8 cellular contexts compared by ENCODE assay signal in the genomic region with DNA sequence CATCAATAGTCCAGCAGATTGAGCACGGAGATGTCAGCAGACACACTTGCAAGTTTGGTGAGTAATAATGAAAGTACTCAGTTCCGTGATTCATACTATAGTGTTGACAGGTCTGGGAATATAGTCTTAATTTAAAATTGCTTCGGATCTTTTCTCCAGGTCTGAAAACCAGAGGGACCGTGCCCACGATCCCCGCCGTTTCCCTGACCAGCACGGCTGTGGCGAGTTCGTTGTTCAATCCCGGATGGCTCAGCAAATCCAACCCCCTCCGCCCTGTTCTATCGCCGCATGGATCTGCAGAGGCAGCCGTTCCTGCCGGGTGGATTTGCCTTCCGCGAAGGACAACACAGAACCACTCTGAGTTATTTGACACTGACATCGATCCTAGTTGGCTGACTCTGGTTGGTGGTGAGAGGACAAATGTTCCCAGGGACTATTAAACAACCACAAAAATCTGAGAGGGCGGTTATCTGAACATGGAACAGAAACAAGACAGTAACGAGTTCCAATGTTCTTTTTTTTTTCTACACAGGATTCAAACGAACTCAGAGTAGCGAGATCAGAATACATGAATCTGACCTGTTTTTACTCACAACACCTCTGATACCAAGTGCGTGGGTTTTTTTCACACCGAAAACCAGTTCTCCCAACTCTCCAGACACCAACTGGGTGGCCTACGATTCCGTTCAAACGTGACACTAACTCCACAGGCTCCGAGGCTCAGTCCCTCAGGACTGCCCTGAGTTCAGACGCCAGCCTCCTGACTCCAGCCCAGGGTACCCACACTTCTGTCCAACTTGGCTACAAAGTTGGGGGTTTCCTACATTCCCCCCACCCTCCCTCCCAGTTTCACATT. TPM values are rescaled to one million over a fixed set of nuclear protein-coding genes. Genes with fewer than 3 reads are reported as not detected.
DNase-seq lines count a peak whose midpoint lies in the region; ATAC-seq, FAIRE-seq and TF ChIP-seq lines count a peak whose summit lies in the region.

No MANE protein-coding gene starts in this region.

- no peaks in the 10 kb centered on the region for H3K36me3 ChIP-seq in CD4-positive, CD25-positive, alpha-beta regulatory T cell (ENCODE audit: control insufficient read depth, insufficient read depth, low read length)
- no peaks in the 10 kb centered on the region for H3K36me3 ChIP-seq in SK-N-SH (replicated peaks in 1 of 2; ENCODE audit: control insufficient read depth in 1 of 2, insufficient read depth in 2 of 2, low read length in 1 of 2)

- no peak for TF ChIP-seq RAD21 in SK-N-SH (IDR thresholded peaks at IDR 0.05; ENCODE audit: low read length)

- CTCF ChIA-PET in SK-N-SH (lab: Yijun Ruan, JAX): no interaction called here

- no peak overlapping the region for H3K27ac ChIP-seq in CD4-positive, CD25-positive, alpha-beta regulatory T cell (ENCODE audit: insufficient read depth, low read length, poor library complexity, severe bottlenecking)
- H3K27ac ChIP-seq in SK-N-SH (ENCODE audit: low read depth in 2 of 2, low read length in 1 of 2): peak overlapping the region in 1 of 2 experiments; percentile 67; a peak in 2 of 4 replicates

- 33% methylated on average over 30 of the region's 30 CpGs for WGBS in SK-N-SH (ENCODE audit: low lambda C conversion rate)

- H3K79me2 ChIP-seq in SK-N-SH (ENCODE audit: insufficient read depth): no peaks in the 10 kb centered on the region

- H3K4me3 Mint-ChIP-seq in CD4-positive, CD25-positive, alpha-beta regulatory T cell: peak overlapping the region; percentile 83 to 91 (median 86)

- peak overlapping the region; percentile 7; the same call in 1 of the 2 replicates for H3K9ac ChIP-seq in SK-N-SH

- peak overlapping the region; percentile 87 for H3K4me3 ChIP-seq in CD4-positive, CD25-positive, alpha-beta regulatory T cell (ENCODE audit: low read depth, low read length)
- H3K4me3 ChIP-seq in SK-N-SH (ENCODE audit: low read depth in 2 of 2, low read length in 1 of 2) (peak overlapping the region; percentile 42 to 54), skeletal muscle cell (ENCODE audit: low read depth, low read length) (peak overlapping the region; percentile 40)

- peak in 1 of 3 donors; percentile 78 for DNase-seq in CD4-positive, CD25-positive, alpha-beta regulatory T cell
- peak; percentile 68 for DNase-seq in GM19239 (ENCODE audit: insufficient read length, low spot score)
- DNase-seq in SK-N-SH: peak; percentile 45
- DNase-seq in skeletal muscle cell (ENCODE audit: low read depth): peak; percentile 90
- no peak for DNase-seq in midbrain (lab: John Stamatoyannopoulos, UW)
- no peak for DNase-seq in NCI-H510A (lab: John Stamatoyannopoulos, UW)

- H3K9me2 ChIP-seq in SK-N-SH: no peaks in the 10 kb centered on the region

- peak in 1 of 2 experiments; percentile 56; a peak in 1 of 4 replicates for TF ChIP-seq EP300 in SK-N-SH (IDR thresholded peaks at IDR 0.05; ENCODE audit: borderline replicate concordance in 1 of 2, low read depth in 1 of 2, low read length in 1 of 2)

- peak; percentile 42 for FAIRE-seq in GM19239 (lab: Jason Lieb, UNC)

- H3K27me3 ChIP-seq in CD4-positive, CD25-positive, alpha-beta regulatory T cell (ENCODE audit: control insufficient read depth, insufficient read depth, low read length): no peaks in the 10 kb centered on the region
- no peaks in the 10 kb centered on the region; the same call in 1 of the 2 replicates for H3K27me3 ChIP-seq in SK-N-SH (ENCODE audit: insufficient read depth)

- H3K4me1 ChIP-seq in CD4-positive, CD25-positive, alpha-beta regulatory T cell (ENCODE audit: control insufficient read depth, insufficient read depth, low read length, poor library complexity, severe bottlenecking): peaks cover 53% of the 10 kb centered on the region
- H3K4me1 ChIP-seq in SK-N-SH (ENCODE audit: control insufficient read depth in 1 of 2, insufficient read depth in 2 of 2, low read depth in 1 of 2, low read length in 1 of 2): peaks cover 0 to 3% of the 10 kb centered on the region in 2 experiments; a peak in 2 of 4 replicates

- POLR2A ChIA-PET in SK-N-SH (lab: Yijun Ruan, JAX): no interaction called here

- H4K20me1 ChIP-seq in SK-N-SH (ENCODE audit: insufficient read depth): no peaks in the 10 kb centered on the region

- peak; percentile 25 to 36 for ATAC-seq in CD4-positive, CD25-positive, alpha-beta regulatory T cell (ENCODE audit: low read depth in 2 of 2)
- ATAC-seq in HG03175 (IDR thresholded peaks at IDR 0.05; ENCODE audit: unreplicated experiment) (peak; percentile 58), esophagus mucosa (peak; percentile 42)

- no peaks in the 10 kb centered on the region for H3K9me3 Mint-ChIP-seq in CD4-positive, CD25-positive, alpha-beta regulatory T cell

- H3K36me3 Mint-ChIP-seq in CD4-positive, CD25-positive, alpha-beta regulatory T cell: no peaks in the 10 kb centered on the region

- peak overlapping the region; percentile 78 for H3K4me2 ChIP-seq in SK-N-SH

- peaks cover 32% of the 10 kb centered on the region for H3K27me3 Mint-ChIP-seq in CD4-positive, CD25-positive, alpha-beta regulatory T cell

- peak overlapping the region; percentile 79 to 88 (median 81) for H3K27ac Mint-ChIP-seq in CD4-positive, CD25-positive, alpha-beta regulatory T cell

- H3K4me1 Mint-ChIP-seq in CD4-positive, CD25-positive, alpha-beta regulatory T cell: peaks cover 8 to 49% (median 37%) of the 10 kb centered on the region in 4 donors

- peak overlapping the region; percentile 37 for H2AFZ ChIP-seq in SK-N-SH (ENCODE audit: low read depth)

- no peak for TF ChIP-seq CTCF in SK-N-SH (IDR thresholded peaks at IDR 0.05)

- peaks cover 13% of the 10 kb centered on the region for H3F3A ChIP-seq in SK-N-SH (replicated peaks; ENCODE audit: insufficient read depth)

- H3K9me3 ChIP-seq in CD4-positive, CD25-positive, alpha-beta regulatory T cell (ENCODE audit: control insufficient read depth in 2 of 2, low read length in 2 of 2): no peaks in the 10 kb centered on the region
- no peaks in the 10 kb centered on the region for H3K9me3 ChIP-seq in SK-N-SH

TF ChIP-seq in SK-N-SH, 30 proteins besides CTCF, POLR2A, EP300 and RAD21:
- TF ChIP-seq ELF1 (IDR thresholded peaks at IDR 0.05) (no peak), SIN3A (IDR thresholded peaks at IDR 0.05; ENCODE audit: borderline replicate concordance, low read depth, low read length) (0 out of 2 replicates have a peak, but pooled peaks have one; percentile 26), JUND (IDR thresholded peaks at IDR 0.05) (peak; percentile 83), MEF2A (IDR thresholded peaks at IDR 0.05; ENCODE audit: borderline replicate concordance, low read depth) (no peak), PBX3 (IDR thresholded peaks at IDR 0.05) (peak; percentile 84), FOSL2 (IDR thresholded peaks at IDR 0.05; ENCODE audit: borderline replicate concordance, low read depth) (peak; percentile 77), TCF12 (IDR thresholded peaks at IDR 0.05) (peak; percentile 78), POLR2AphosphoS5 (IDR thresholded peaks at IDR 0.05; ENCODE audit: low read depth, low read length) (0 out of 2 replicates have a peak, but pooled peaks have one; percentile 16), TEAD4 (IDR thresholded peaks at IDR 0.05; ENCODE audit: borderline replicate concordance, insufficient read depth) (peak; percentile 39; the same call in 1 of the 2 replicates)
- TF ChIP-seq, protein P1, sequence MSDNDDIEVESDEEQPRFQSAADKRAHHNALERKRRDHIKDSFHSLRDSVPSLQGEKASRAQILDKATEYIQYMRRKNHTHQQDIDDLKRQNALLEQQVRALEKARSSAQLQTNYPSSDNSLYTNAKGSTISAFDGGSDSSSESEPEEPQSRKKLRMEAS (IDR thresholded peaks at IDR 0.05; ENCODE audit: low read depth): peak; percentile 93

RNA-seq across cellular contexts. Expression of gene RBM17, which starts 52.7 kb away (rescaled TPM):
- 168 TPM for total RNA-seq in CD4-positive, CD25-positive, alpha-beta regulatory T cell
- 10 to 100 TPM; 63.6 to 88.2 (median 65.7) TPM for polyA plus RNA-seq in CD4-positive, CD25-positive, alpha-beta regulatory T cell
- polyA plus RNA-seq in SK-N-SH (2012; rRNA removed): 32.6 and 34.2 TPM in 2 replicates
- 25.2 and 25.9 TPM in 2 replicates for polyA plus RNA-seq in SK-N-SH (2012; cell fraction: cytosol; rRNA removed)
- 94.6 and 118 TPM in 2 replicates for polyA plus RNA-seq in SK-N-SH (2012; cell fraction: nucleus; rRNA removed)
- 57.5 TPM for total RNA-seq in esophagus mucosa

Comparison
In these comparisons a context has a peak if more than half of its experiments do, and no peak if none do; other contexts are left out.
1. DNase-seq: peak in GM19239 (single experiment), SK-N-SH (single experiment) and skeletal muscle cell (single experiment); none in midbrain (single experiment) and NCI-H510A (single experiment).
2. Peak in every context shown above with its lines, with median percentiles within 50 percentile points of each other: ATAC-seq and H3K4me3 ChIP-seq.